In genomic region chr13:99969368-99969933, GRCh38 we compare ENCODE assay signal across 9 cellular contexts. TPM values are rescaled to one million over a fixed set of nuclear protein-coding genes. Genes with fewer than 3 reads are reported as not detected.
DNase-seq lines count a peak whose midpoint lies in the region; ATAC-seq and TF ChIP-seq lines count a peak whose summit lies in the region.
"Had no signal": no experiment of that assay in that cellular context is flagged by ENCODE, and none has a peak within 500 bp of the region (broad histone marks: within the 10 kb centered on the region; RNA-seq: fewer than 3 reads in every experiment).

No MANE protein-coding gene starts in this region.

- POLR2A ChIA-PET in A673 (lab: Charles Lee; ENCODE audit: low non-redundant PET): interaction anchor here (0.7 kb wide), 2 partner anchors 12 to 24 kb away, joined by 7 to 18 read pairs; no protein-coding TSS in a partner anchor

- H3K36me3 ChIP-seq in A673 (ENCODE audit: insufficient read depth, low read length, poor library complexity, severe bottlenecking) (peaks cover 33% of the 10 kb centered on the region), mesodermal cell (ENCODE audit: control insufficient read depth, insufficient read depth, low read length) (no peaks in the 10 kb centered on the region), aorta (ENCODE audit: control insufficient read depth in 1 of 2, insufficient read depth in 2 of 2, low read length in 1 of 2) (no peaks in the 10 kb centered on the region)

- peak overlapping the region; percentile 52; the same call in 1 of the 2 replicates for H3K4me3 Mint-ChIP-seq in HFFc6

- H3K9me3 Mint-ChIP-seq in HFFc6: peaks cover 5% of the 10 kb centered on the region

- peaks cover 4% of the 10 kb centered on the region; the same call in 1 of the 2 replicates for H3K36me3 Mint-ChIP-seq in HFFc6 (ENCODE audit: low read depth)

- H3K4me1 ChIP-seq in A673 (ENCODE audit: insufficient read depth, low read length, poor library complexity, severe bottlenecking) (peaks cover 34% of the 10 kb centered on the region), mesodermal cell (ENCODE audit: control insufficient read depth, insufficient read depth, low read length, poor library complexity, severe bottlenecking) (peaks cover 7% of the 10 kb centered on the region), aorta (ENCODE audit: control insufficient read depth in 1 of 2, insufficient read depth in 2 of 2, low read length in 2 of 2) (no peaks in the 10 kb centered on the region)

- 3 to 9% methylated on average over 17 to 45 of the region's 60 CpGs for WGBS in mesodermal cell (ENCODE audit: insufficient coverage in 2 of 2), 2 experiments
- WGBS in aorta, 2 donors: 8% methylated on average over 54 to 60 of the region's 60 CpGs

- peak overlapping the region; percentile 91 for H3K4me3 ChIP-seq in A673 (ENCODE audit: low read depth, low read length, poor library complexity, severe bottlenecking)
- H3K4me3 ChIP-seq in astrocyte of the spinal cord (ENCODE audit: low read depth, low read length): peak overlapping the region; percentile 65
- H3K4me3 ChIP-seq in mesodermal cell (ENCODE audit: extremely low read depth, insufficient read depth, low read length, poor library complexity, severe bottlenecking): peak overlapping the region; percentile 47
- no peak overlapping the region for H3K4me3 ChIP-seq in aorta (ENCODE audit: low read length in 2 of 2)

- H3K27ac Mint-ChIP-seq in HFFc6: no peak overlapping the region

- H3K27me3 ChIP-seq in A673 (replicated peaks; ENCODE audit: insufficient read depth, low read depth, low read length, poor library complexity) (no peaks in the 10 kb centered on the region), aorta (ENCODE audit: control insufficient read depth in 1 of 2, insufficient read depth in 2 of 2, low read length in 1 of 2) (no peaks in the 10 kb centered on the region)

- ATAC-seq in aorta (ENCODE audit: low FRiP score): no peak

- intact Hi-C loops in A673 (cut with micrococcal nuclease; ENCODE audit: unreplicated experiment) (loop anchor here (2.0 to 5.0 kb wide), 2 partner anchors 17 to 312 kb away; no protein-coding TSS in a partner anchor), posterior cingulate gyrus (cut with DNase I) (no loop called here), aorta (cut with DNase I) (no loop called here)

- H3K9me3 ChIP-seq in A673 (ENCODE audit: low read depth, low read length, poor library complexity, severe bottlenecking) (no peaks in the 10 kb centered on the region), mesodermal cell (ENCODE audit: control insufficient read depth, low read length) (no peaks in the 10 kb centered on the region), aorta (ENCODE audit: control insufficient read depth, low read length) (no peaks in the 10 kb centered on the region)

- no peak for TF ChIP-seq CTCF in A673 (conservative IDR thresholded peaks at IDR 0.05; ENCODE audit: low read depth, low read length)
- TF ChIP-seq CTCF in HFFc6 (IDR thresholded peaks at IDR 0.05): no peak
- TF ChIP-seq CTCF in astrocyte of the spinal cord (IDR thresholded peaks at IDR 0.05; ENCODE audit: low read depth, low read length): no peak

- BruUV-seq in A673 (replicated peaks; lab: Mats Ljungman, UMichigan): TSS peak; percentile 4

- no peaks in the 10 kb centered on the region for H3K4me1 Mint-ChIP-seq in HFFc6 (ENCODE audit: low read depth)

- no peak for DNase-seq in A673 (ENCODE audit: low spot score)
- DNase-seq in HFFc6: no peak
- DNase-seq in astrocyte of the spinal cord (ENCODE audit: low read depth, low spot score): no peak
- no peak for DNase-seq in KG1 (lab: John Stamatoyannopoulos, UW)
- DNase-seq in hepatic stellate cell (ENCODE audit: low spot score): no peak
- DNase-seq in posterior cingulate gyrus: no peak
- DNase-seq in aorta: no peak
- DNase-seq: RPMI8226 had no signal

- CTCF ChIA-PET in A673 (lab: Charles Lee): no interaction called here

- peaks cover 51% of the 10 kb centered on the region for H3K27me3 Mint-ChIP-seq in HFFc6 (ENCODE audit: insufficient read depth)

- H3K27ac ChIP-seq in A673 (ENCODE audit: low read depth, low read length, poor library complexity, severe bottlenecking) (peak overlapping the region; percentile 98), mesodermal cell (ENCODE audit: low read depth, low read length, severe bottlenecking) (peak overlapping the region; percentile 82), aorta (ENCODE audit: low read depth in 1 of 2, low read length in 2 of 2) (no peak overlapping the region)

- in situ Hi-C loops in astrocyte of the spinal cord (cut with HindIII; ENCODE audit: low sequenced_read_pairs): no loop called here

RNA-seq across cellular contexts. Expression of gene ZIC5, which starts 2.1 kb away (rescaled TPM):
- total RNA-seq in A673 (2021) (23.4 and 25.2 TPM in 2 replicates), aorta (not detected)
- not detected for total RNA-seq in HFFc6 (2021; fragmentation: NEBNext Ultra II Directional; extraction: Animal tissue kit (Norgen Biotek cat#: 25700))
- 5.5 TPM for polyA plus RNA-seq in mesodermal cell (2013, experiment 1 of 2)
- 4.1 TPM for polyA plus RNA-seq in mesodermal cell (2013, experiment 2 of 2)
- polyA plus RNA-seq in aorta: under 1 TPM in 1 of 2 donors, not detected in 1; 0.13 TPM

RNA-seq across cellular contexts. Expression of gene ZIC2, which starts 12.1 kb away (rescaled TPM):
- 285 and 305 TPM in 2 replicates for total RNA-seq in A673 (2021)
- total RNA-seq in HFFc6 (2021; fragmentation: NEBNext Ultra II Directional; extraction: Animal tissue kit (Norgen Biotek cat#: 25700)): 1 to 10 TPM in 3 of 6 experiments, under 1 TPM in 2, not detected in 1; 0.07 to 1.9 (median 1.2) TPM
- polyA plus RNA-seq in mesodermal cell (2013, experiment 1 of 2): 22.0 TPM
- 13.8 TPM for polyA plus RNA-seq in mesodermal cell (2013, experiment 2 of 2)
- total RNA-seq in aorta: not detected
- under 1 TPM in 1 of 2 donors, not detected in 1; 0.18 TPM for polyA plus RNA-seq in aorta

Comparison
In these comparisons a context has a peak if more than half of its experiments do, and no peak if none do; other contexts are left out.
1. H3K27ac ChIP-seq: peak in A673 (single experiment) and mesodermal cell (single experiment); none in aorta (0 of 2).
2. H3K4me3 ChIP-seq: peak in A673 (single experiment), astrocyte of the spinal cord (single experiment) and mesodermal cell (single experiment); none in aorta (0 of 2).
3. RNA of gene ZIC5, which starts 2.1 kb away (total RNA-seq): 23.4 to 25.2 TPM in A673; not detected in aorta and not detected in HFFc6; every median in the first group is over 10 times any median in the second.
4. RNA of gene ZIC2, which starts 12.1 kb away (total RNA-seq): 285 to 305 TPM in A673; 0.07 to 1.9 TPM in HFFc6 and not detected in aorta; every median in the first group is over 10 times any median in the second.